Comparison of ENCODE assay signal across 8 cellular contexts in the genomic region with DNA sequence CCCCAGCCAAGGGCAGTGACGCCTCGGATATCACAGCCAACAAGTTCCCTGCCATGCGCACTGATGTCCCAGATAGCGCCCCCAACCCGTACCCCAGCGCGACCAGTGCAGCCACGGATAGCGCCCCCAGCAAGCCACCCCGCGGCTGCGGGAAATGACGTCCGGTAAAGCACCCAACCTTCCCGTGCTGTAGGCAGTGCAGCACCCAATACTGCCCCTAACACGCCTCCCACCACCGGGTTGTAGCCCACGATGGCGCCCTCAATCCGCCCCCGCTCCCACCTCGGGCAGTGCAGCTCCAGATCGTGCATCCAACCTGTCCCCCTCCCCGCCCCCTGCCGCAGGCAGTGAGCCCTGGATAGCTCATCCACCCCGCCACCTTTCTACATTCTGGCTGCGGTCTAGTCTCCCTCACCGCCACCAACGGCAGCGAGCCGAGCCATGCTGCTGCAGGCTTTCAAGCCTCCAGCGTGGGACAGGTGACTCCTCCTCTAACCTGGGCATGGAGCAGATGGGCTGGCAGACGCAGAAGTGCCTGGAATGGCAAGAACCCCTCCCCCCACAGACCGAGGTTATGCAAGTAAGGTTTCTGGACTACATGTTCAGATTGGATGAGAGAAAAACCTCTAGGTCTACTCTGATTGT. TPM values are rescaled to one million over a fixed set of nuclear protein-coding genes. Genes with fewer than 3 reads are reported as not detected.
DNase-seq lines count a peak whose midpoint lies in the region; ATAC-seq and TF ChIP-seq lines count a peak whose summit lies in the region.

No MANE protein-coding gene starts in this region.

- intact Hi-C loops in transverse colon (cut with DNase I; ENCODE audit: low total_unique reads), result no loop called here

- peaks cover 53% of the 10 kb centered on the region for H3K4me1 Mint-ChIP-seq in central memory CD8-positive, alpha-beta T cell
- H3K4me1 Mint-ChIP-seq in natural killer cell treated with Interleukin-12 subunit alpha and Interleukin-12 subunit beta and Interleukin-15 and Interleukin-18, amount 100 ng/mL, for 72 hours (ENCODE audit: low read depth in 2 of 2), result peaks cover 4 to 27% of the 10 kb centered on the region in 2 donors

- no peaks in the 10 kb centered on the region for H3K9me3 ChIP-seq in ES-I3 (ENCODE audit: control insufficient read depth, insufficient read depth, low read length)
- H3K9me3 ChIP-seq in transverse colon, result no peaks in the 10 kb centered on the region

- DNase-seq in NCI-H2029 treated with DMSO at 0.1 percent for 48 hours (lab: John Stamatoyannopoulos, UW) (peak; percentile 76), transverse colon (no peak), GOT3 (lab: John Stamatoyannopoulos, UW) (no peak), GM20000 (ENCODE audit: low spot score) (no peak)
- no peak for DNase-seq in central memory CD8-positive, alpha-beta T cell (ENCODE audit: low spot score in 2 of 2)
- DNase-seq in natural killer cell treated with Interleukin-12 subunit alpha and Interleukin-12 subunit beta and Interleukin-15 and Interleukin-18, amount 100 ng/mL, for 72 hours (ENCODE audit: low spot score), result no peak
- no peak for DNase-seq in effector CD8-positive, alpha-beta T cell (lab: John Stamatoyannopoulos, UW)

- WGBS in transverse colon (ENCODE audit: low coverage in 1 of 2), 2 donors, result 60 to 61% methylated on average over 1 to 27 of the region's 34 CpGs

- H3K36me3 ChIP-seq in ES-I3 (ENCODE audit: insufficient read depth, low read length), result no peaks in the 10 kb centered on the region
- no peaks in the 10 kb centered on the region for H3K36me3 ChIP-seq in transverse colon

- TF ChIP-seq POLR2A in transverse colon (IDR thresholded peaks at IDR 0.05), result no peak

- TF ChIP-seq CTCF in transverse colon (IDR thresholded peaks at IDR 0.05) (no peak), GM20000 (IDR thresholded peaks at IDR 0.05; ENCODE audit: extremely low read depth, missing control alignments) (no peak)

- peak overlapping the region; percentile 59; the same call in 1 of the 2 replicates for H3K9ac ChIP-seq in ES-I3 (ENCODE audit: low read depth, low read length)

- H3K4me1 ChIP-seq in ES-I3 (ENCODE audit: insufficient read depth, low read length) (no peaks in the 10 kb centered on the region; the same call in 1 of the 2 replicates), transverse colon (peaks cover 0 to 12% (median 7%) of the 10 kb centered on the region in 4 donors)

- ATAC-seq in central memory CD8-positive, alpha-beta T cell (replicated peaks; ENCODE audit: extremely low read depth, poor library complexity, severe bottlenecking), result peak; percentile 33
- no peak for ATAC-seq in natural killer cell treated with Interleukin-12 subunit alpha and Interleukin-12 subunit beta and Interleukin-15 and Interleukin-18, amount 100 ng/mL, for 72 hours

- in situ Hi-C loops in transverse colon (cut with MboI; ENCODE audit: low pct_ligation_motif_present in 1 of 4, low pct_unique_long_range_greater_than_20kb in 1 of 4, low sequenced_read_pairs in 3 of 4), result no loop called here

- H3K27me3 Mint-ChIP-seq in central memory CD8-positive, alpha-beta T cell, result peaks cover 31% of the 10 kb centered on the region
- H3K27me3 Mint-ChIP-seq in natural killer cell treated with Interleukin-12 subunit alpha and Interleukin-12 subunit beta and Interleukin-15 and Interleukin-18, amount 100 ng/mL, for 72 hours, result peaks cover 7 to 26% of the 10 kb centered on the region in 2 donors

- no peaks in the 10 kb centered on the region for H3K9me3 Mint-ChIP-seq in central memory CD8-positive, alpha-beta T cell
- H3K9me3 Mint-ChIP-seq in natural killer cell treated with Interleukin-12 subunit alpha and Interleukin-12 subunit beta and Interleukin-15 and Interleukin-18, amount 100 ng/mL, for 72 hours, result no peaks in the 10 kb centered on the region

- peak overlapping the region; percentile 67 for H3K27ac Mint-ChIP-seq in central memory CD8-positive, alpha-beta T cell (ENCODE audit: low read depth)
- peak overlapping the region in 1 of 2 donors; percentile 11 for H3K27ac Mint-ChIP-seq in natural killer cell treated with Interleukin-12 subunit alpha and Interleukin-12 subunit beta and Interleukin-15 and Interleukin-18, amount 100 ng/mL, for 72 hours

- peaks cover 29% of the 10 kb centered on the region for H3K27me3 ChIP-seq in transverse colon

- no peaks in the 10 kb centered on the region for H3K36me3 Mint-ChIP-seq in central memory CD8-positive, alpha-beta T cell (ENCODE audit: insufficient read depth)
- H3K36me3 Mint-ChIP-seq in natural killer cell treated with Interleukin-12 subunit alpha and Interleukin-12 subunit beta and Interleukin-15 and Interleukin-18, amount 100 ng/mL, for 72 hours, result no peaks in the 10 kb centered on the region

- no peak overlapping the region for H3K27ac ChIP-seq in transverse colon

- peak overlapping the region; percentile 81 for H3K4me3 Mint-ChIP-seq in central memory CD8-positive, alpha-beta T cell
- peak overlapping the region; percentile 51 for H3K4me3 Mint-ChIP-seq in natural killer cell treated with Interleukin-12 subunit alpha and Interleukin-12 subunit beta and Interleukin-15 and Interleukin-18, amount 100 ng/mL, for 72 hours

- TF ChIP-seq EP300 in transverse colon (IDR thresholded peaks at IDR 0.05; ENCODE audit: low read depth), result no peak

- H3K4me3 ChIP-seq in transverse colon, result peak overlapping the region in 1 of 4 donors; percentile 22

RNA-seq across cellular contexts. Expression of a gene that starts 0.5 kb away (rescaled TPM):
- not detected for total RNA-seq in natural killer cell treated with Interleukin-12 subunit alpha and Interleukin-12 subunit beta and Interleukin-15 and Interleukin-18, amount 100 ng/mL, for 72 hours
- total RNA-seq in transverse colon, result not detected

RNA-seq across cellular contexts. Expression of a gene that starts 45.2 kb away (rescaled TPM):
- total RNA-seq in natural killer cell treated with Interleukin-12 subunit alpha and Interleukin-12 subunit beta and Interleukin-15 and Interleukin-18, amount 100 ng/mL, for 72 hours, result not detected
- total RNA-seq in transverse colon, result not detected

RNA-seq across cellular contexts. Expression of a gene that starts 50.8 kb away (rescaled TPM):
- total RNA-seq in natural killer cell treated with Interleukin-12 subunit alpha and Interleukin-12 subunit beta and Interleukin-15 and Interleukin-18, amount 100 ng/mL, for 72 hours, result not detected
- under 1 TPM in 1 of 4 donors, not detected in 3; 0.41 TPM for total RNA-seq in transverse colon
